ENCODE assay signal across 10 cellular contexts in genomic region chr10:80497187-80498038, GRCh38. TPM values are rescaled to one million over a fixed set of nuclear protein-coding genes. Genes with fewer than 3 reads are reported as not detected.
A peak's percentile ranks its signal among the peaks of the same experiment; 100 is the strongest.
DNase-seq lines count a peak whose midpoint lies in the region; ATAC-seq lines count a peak whose summit lies in the region.
"Had no signal": no experiment of that assay in that cellular context is flagged by ENCODE, and none has a peak within 500 bp of the region (broad histone marks: within the 10 kb centered on the region; RNA-seq: fewer than 3 reads in every experiment).

No MANE protein-coding gene starts in this region.

- DNase-seq in GF-D8 (lab: John Stamatoyannopoulos, UW) = peak; percentile 91
- no peak for DNase-seq in activated CD4-positive, alpha-beta memory T cell treated with anti-CD3 and anti-CD28 coated beads for 36 hours
- peak; percentile 82 for DNase-seq in fibroblast of the conjunctiva (ENCODE audit: low read depth)
- no peak for DNase-seq in trophoblast cell
- DNase-seq in NCI-H187 treated with DMSO at 0.1 percent for 48 hours (lab: John Stamatoyannopoulos, UW) = no peak
- no peak for DNase-seq in C1 segment of cervical spinal cord (lab: John Stamatoyannopoulos, UW)
- DNase-seq: foreskin melanocyte, NCI-H510A treated with DMSO at 0.1 percent for 48 hours had no signal

- no peak overlapping the region for H2BK5ac ChIP-seq in trophoblast cell (ENCODE audit: low read depth, low read length, poor library complexity)

- H3K14ac ChIP-seq in trophoblast cell (ENCODE audit: low read length) = peak overlapping the region; percentile 40

- no peaks in the 10 kb centered on the region for H3K27me3 ChIP-seq in trophoblast cell (ENCODE audit: insufficient read depth, low read length)

- H4K91ac ChIP-seq in trophoblast cell (ENCODE audit: low read depth, low read length) = no peak overlapping the region

- H2AFZ ChIP-seq in trophoblast cell (ENCODE audit: insufficient read depth, low read length, poor library complexity) = peak overlapping the region; percentile 37

- peaks cover 32% of the 10 kb centered on the region for H3K36me3 Mint-ChIP-seq in activated CD4-positive, alpha-beta memory T cell treated with anti-CD3 and anti-CD28 coated beads for 36 hours

- no peaks in the 10 kb centered on the region for H3K9me3 ChIP-seq in trophoblast cell (ENCODE audit: insufficient read depth, low read depth, low read length)

- H3K27ac Mint-ChIP-seq in activated CD4-positive, alpha-beta memory T cell treated with anti-CD3 and anti-CD28 coated beads for 36 hours = peak overlapping the region; percentile 93

- ATAC-seq in HG03439 (IDR thresholded peaks at IDR 0.05; ENCODE audit: unreplicated experiment) (no peak), HG03196 (IDR thresholded peaks at IDR 0.05; ENCODE audit: unreplicated experiment) (no peak)

- H3K18ac ChIP-seq in trophoblast cell (ENCODE audit: low read length) = peak overlapping the region; percentile 35

- no peak overlapping the region for H2BK12ac ChIP-seq in trophoblast cell (ENCODE audit: low read length)

- no peak overlapping the region for H4K12ac ChIP-seq in trophoblast cell (ENCODE audit: low read depth, low read length)

- no peak overlapping the region for H2BK120ac ChIP-seq in trophoblast cell (ENCODE audit: insufficient read depth, low read length, poor library complexity)

- CTCF ChIA-PET in activated CD4-positive, alpha-beta memory T cell treated with anti-CD3 and anti-CD28 coated beads for 36 hours (lab: Charles Lee) = interaction anchor here (1.0 to 21.6 kb wide), 7 partner anchors 8 to 119 kb away, joined by 3 to 1168 read pairs (median 10); partner anchors contain the start of gene TSPAN14

- H3K4me3 Mint-ChIP-seq in activated CD4-positive, alpha-beta memory T cell treated with anti-CD3 and anti-CD28 coated beads for 36 hours = peak overlapping the region; percentile 40

- no peak overlapping the region for H4K8ac ChIP-seq in trophoblast cell (ENCODE audit: low read depth, low read length)

- peak overlapping the region; percentile 29 for H3K4ac ChIP-seq in trophoblast cell (ENCODE audit: low read depth, low read length)

- H3K4me1 Mint-ChIP-seq in activated CD4-positive, alpha-beta memory T cell treated with anti-CD3 and anti-CD28 coated beads for 36 hours (ENCODE audit: low read depth) = peaks cover 97% of the 10 kb centered on the region

- H3K27ac ChIP-seq in trophoblast cell (ENCODE audit: low read depth, low read length) = peak overlapping the region; percentile 81

- peaks cover 17% of the 10 kb centered on the region for H3K79me2 ChIP-seq in trophoblast cell (ENCODE audit: control insufficient read depth, insufficient read depth, low read length, poor library complexity)

- no peak overlapping the region for H3K4me2 ChIP-seq in trophoblast cell (ENCODE audit: low read length)

- POLR2A ChIA-PET in activated CD4-positive, alpha-beta memory T cell treated with anti-CD3 and anti-CD28 coated beads for 36 hours (lab: Charles Lee) = interaction anchor here (1.2 to 4.8 kb wide), 3 partner anchors 12 to 34 kb away, joined by 3 to 36 read pairs (median 6); no protein-coding TSS in a partner anchor

- intact Hi-C loops in activated CD4-positive, alpha-beta memory T cell treated with anti-CD3 and anti-CD28 coated beads for 36 hours (cut with micrococcal nuclease) = loop anchor here (1.0 kb wide), 2 partner anchors 12 to 26 kb away; no protein-coding TSS in a partner anchor

- peaks cover 5% of the 10 kb centered on the region for H3K9me3 Mint-ChIP-seq in activated CD4-positive, alpha-beta memory T cell treated with anti-CD3 and anti-CD28 coated beads for 36 hours

- H3K36me3 ChIP-seq in trophoblast cell (ENCODE audit: control insufficient read depth in 1 of 2, insufficient read depth in 2 of 2, low read length in 2 of 2) = peaks cover 7 to 9% of the 10 kb centered on the region in 2 experiments

- H3K27me3 Mint-ChIP-seq in activated CD4-positive, alpha-beta memory T cell treated with anti-CD3 and anti-CD28 coated beads for 36 hours = no peaks in the 10 kb centered on the region

- H3K9ac ChIP-seq in trophoblast cell (ENCODE audit: low read length) = no peak overlapping the region

- no peak overlapping the region for H3K4me3 ChIP-seq in trophoblast cell (ENCODE audit: low read depth, low read length)

- peaks cover 23% of the 10 kb centered on the region for H3K79me1 ChIP-seq in trophoblast cell (ENCODE audit: low read length)

- H3K4me1 ChIP-seq in trophoblast cell (ENCODE audit: control insufficient read depth in 1 of 2, insufficient read depth in 2 of 2, low read length in 2 of 2) = peaks cover 41 to 43% of the 10 kb centered on the region in 2 experiments

- no peak overlapping the region for H3K23ac ChIP-seq in trophoblast cell (ENCODE audit: low read length)

- H2AK5ac ChIP-seq in trophoblast cell (ENCODE audit: low read length) = no peak overlapping the region

- no CpG with 5 or more reads among the region's 7 CpGs for WGBS in trophoblast cell (ENCODE audit: extremely low coverage, insufficient coverage, insufficient read length)

RNA-seq across cellular contexts. Expression of gene SH2D4B, which starts 40.3 kb away (rescaled TPM):
- under 1 TPM in 1 of 2 experiments, not detected in 1; 0.12 TPM for total RNA-seq in activated CD4-positive, alpha-beta memory T cell treated with anti-CD3 and anti-CD28 coated beads for 36 hours
- polyA plus RNA-seq in trophoblast cell (2013) = 0.10 and 0.19 TPM in 2 replicates

RNA-seq across cellular contexts. Expression of gene TSPAN14, which starts 43.3 kb away (rescaled TPM):
- total RNA-seq in activated CD4-positive, alpha-beta memory T cell treated with anti-CD3 and anti-CD28 coated beads for 36 hours = 10 to 100 TPM; 48.9 to 51.8 TPM
- polyA plus RNA-seq in trophoblast cell (2013) = 77.2 and 78.0 TPM in 2 replicates

Comparison
In these comparisons a context has a peak if more than half of its experiments do, and no peak if none do; other contexts are left out.
1. DNase-seq: peak in GF-D8 (single experiment) and fibroblast of the conjunctiva (single experiment); none in activated CD4-positive, alpha-beta memory T cell treated with anti-CD3 and anti-CD28 coated beads for 36 hours (single experiment), trophoblast cell (0 of 2), NCI-H187 treated with DMSO at 0.1 percent for 48 hours (single experiment) and C1 segment of cervical spinal cord (0 of 14).